ENCODE assay signal across 1 cellular context in genomic region chr5:100623719-100624118, GRCh38.
TF ChIP-seq lines count a peak whose summit lies in the region.

No MANE protein-coding gene starts in this region.

TF ChIP-seq in GM23338, 12 proteins besides CTCF, POLR2A, EP300 and RAD21 (continued from another document):
- no peak for TF ChIP-seq ZNF114 (CRISPR knock-in tag; IDR thresholded peaks at IDR 0.05)
- no peak for TF ChIP-seq NANOG (IDR thresholded peaks at IDR 0.05; ENCODE audit: borderline replicate concordance)
